Comparison of ENCODE assay signal across 22 cellular contexts in genomic region chr12:32499048-32499447, GRCh38.
DNase-seq lines count a peak whose midpoint lies in the region; ATAC-seq and TF ChIP-seq lines count a peak whose summit lies in the region.
"Had no signal": no experiment of that assay in that cellular context is flagged by ENCODE, and none has a peak within 500 bp of the region (broad histone marks: within the 10 kb centered on the region; RNA-seq: fewer than 3 reads in every experiment).

No MANE protein-coding gene starts in this region.

- H3K9me3 ChIP-seq in Caco-2 = no peaks in the 10 kb centered on the region
- no peaks in the 10 kb centered on the region for H3K9me3 ChIP-seq in body of pancreas
- no peaks in the 10 kb centered on the region for H3K9me3 ChIP-seq in left lung

- ATAC-seq in body of pancreas (peak; percentile 36), left lung (peak; percentile 41), GM21423 (IDR thresholded peaks at IDR 0.05; ENCODE audit: unreplicated experiment) (no peak)
- ATAC-seq: activated naive CD8-positive, alpha-beta T cell treated with anti-CD3 and anti-CD28 coated beads, Interleukin-2, amount 50 U/mL, for 24 hours; activated T-helper 17 cell treated with anti-CD3 and anti-CD28 coated beads, Interleukin-2, amount 50 U/mL, for 72 hours; stimulated activated naive CD8-positive, alpha-beta T cell treated with anti-CD3 and anti-CD28 coated beads, Interleukin-15, amount 100 ng/mL, for 72 hours had no signal

- TF ChIP-seq POLR2A in body of pancreas (IDR thresholded peaks at IDR 0.05) = no peak

- H3K4me3 ChIP-seq in Caco-2 (ENCODE audit: low read depth, low read length) (no peak overlapping the region), body of pancreas (no peak overlapping the region), left lung (no peak overlapping the region)

- H3K9me3 Mint-ChIP-seq in Caco-2 (ENCODE audit: unreplicated experiment) = no peaks in the 10 kb centered on the region
- H3K9me3 Mint-ChIP-seq: activated naive CD8-positive, alpha-beta T cell treated with anti-CD3 and anti-CD28 coated beads, Interleukin-2, amount 50 U/mL, for 24 hours; activated T-helper 17 cell treated with anti-CD3 and anti-CD28 coated beads, Interleukin-2, amount 50 U/mL, for 72 hours; mesothelial cell of epicardium; stimulated activated naive CD8-positive, alpha-beta T cell treated with anti-CD3 and anti-CD28 coated beads, Interleukin-15, amount 100 ng/mL, for 72 hours; T-helper 2 cell treated with Interferon-gamma antibody and Interleukin-4, amounts not matched to agents 5 μg/mL and 100 μg/mL, for 36 hours had no signal

- no peaks in the 10 kb centered on the region for H3K36me3 ChIP-seq in Caco-2 (ENCODE audit: control insufficient read depth, insufficient read depth, low read length)
- no peaks in the 10 kb centered on the region for H3K36me3 ChIP-seq in body of pancreas (replicated peaks in 1 of 2; ENCODE audit: insufficient read depth in 1 of 2, low read depth in 2 of 2)
- no peaks in the 10 kb centered on the region for H3K36me3 ChIP-seq in left lung

- POLR2A ChIA-PET in Caco-2 (lab: Charles Lee) = no interaction called here

- TF ChIP-seq CTCF in Caco-2 (IDR thresholded peaks at IDR 0.05; ENCODE audit: insufficient read depth in 1 of 2, low read depth in 1 of 2, low read length in 1 of 2, severe bottlenecking in 1 of 2, unreplicated experiment in 1 of 2) (no peak), body of pancreas (IDR thresholded peaks at IDR 0.05) (no peak), left lung (IDR thresholded peaks at IDR 0.05) (no peak)

- CTCF ChIA-PET in Caco-2 (lab: Charles Lee) = no interaction called here

- H3K4me1 ChIP-seq in Caco-2 = peaks cover 22% of the 10 kb centered on the region
- peaks cover 61% of the 10 kb centered on the region for H3K4me1 ChIP-seq in body of pancreas
- peaks cover 13 to 51% of the 10 kb centered on the region in 2 donors for H3K4me1 ChIP-seq in left lung

- 31 to 39% methylated on average over 6 of the region's 6 CpGs for WGBS in body of pancreas, 2 donors

- peak overlapping the region; percentile 53 for H3K27ac Mint-ChIP-seq in Caco-2 (ENCODE audit: unreplicated experiment)
- H3K27ac Mint-ChIP-seq: activated naive CD8-positive, alpha-beta T cell treated with anti-CD3 and anti-CD28 coated beads, Interleukin-2, amount 50 U/mL, for 24 hours; activated T-helper 17 cell treated with anti-CD3 and anti-CD28 coated beads, Interleukin-2, amount 50 U/mL, for 72 hours; mesothelial cell of epicardium; stimulated activated naive CD8-positive, alpha-beta T cell treated with anti-CD3 and anti-CD28 coated beads, Interleukin-15, amount 100 ng/mL, for 72 hours; T-helper 2 cell treated with Interferon-gamma antibody and Interleukin-4, amounts not matched to agents 5 μg/mL and 100 μg/mL, for 36 hours had no signal

- DNase-seq in Caco-2 (no peak), NCI-H187 treated with DMSO at 0.1 percent for 48 hours (lab: John Stamatoyannopoulos, UW) (peak; percentile 40), body of pancreas (peak in 3 of 4 donors; percentile 29 to 67 (median 56)), left lung (no peak), NCI-H526 (lab: John Stamatoyannopoulos, UW) (no peak), superior temporal gyrus (ENCODE audit: extremely low spot score) (no peak), germinal center (ENCODE audit: low spot score) (no peak)
- DNase-seq: ACHN; activated CD4-positive, CD25-positive, alpha-beta regulatory T cell treated with anti-CD3 and anti-CD28 coated beads, Interleukin-2, amount 50 U/mL, for 72 hours; activated naive CD8-positive, alpha-beta T cell treated with anti-CD3 and anti-CD28 coated beads, Interleukin-2, amount 50 U/mL, for 24 hours; central memory CD4-positive, alpha-beta T cell; DMS53; Karpas-422; NCI-H1694; NCI-H524; retina; stimulated activated naive CD8-positive, alpha-beta T cell treated with anti-CD3 and anti-CD28 coated beads, Interleukin-15, amount 100 ng/mL, for 72 hours had no signal

- peaks cover 6% of the 10 kb centered on the region for H3K36me3 Mint-ChIP-seq in Caco-2 (ENCODE audit: insufficient read depth, unreplicated experiment)
- H3K36me3 Mint-ChIP-seq: mesothelial cell of epicardium had no signal

- no TSS peak for BruUV-seq in Caco-2 (replicated peaks; lab: Mats Ljungman, UMichigan)

- intact Hi-C loops in Caco-2 (cut with micrococcal nuclease; ENCODE audit: unreplicated experiment) (no loop called here), body of pancreas (cut with DNase I) (loop anchor here (10.0 kb wide), 1 partner anchor 46 kb away; no protein-coding TSS in a partner anchor), left lung (cut with DNase I) (no loop called here)

- peaks cover 21% of the 10 kb centered on the region for H3K4me1 Mint-ChIP-seq in Caco-2 (ENCODE audit: low read depth, unreplicated experiment)
- H3K4me1 Mint-ChIP-seq: activated T-helper 17 cell treated with anti-CD3 and anti-CD28 coated beads, Interleukin-2, amount 50 U/mL, for 72 hours had no signal

- no peaks in the 10 kb centered on the region for H3K27me3 ChIP-seq in Caco-2 (replicated peaks; ENCODE audit: control insufficient read depth, insufficient read depth, low read length)
- H3K27me3 ChIP-seq in body of pancreas = no peaks in the 10 kb centered on the region
- H3K27me3 ChIP-seq in left lung = no peaks in the 10 kb centered on the region

- no peak overlapping the region for H3K4me3 Mint-ChIP-seq in Caco-2 (ENCODE audit: unreplicated experiment)
- H3K4me3 Mint-ChIP-seq: activated naive CD8-positive, alpha-beta T cell treated with anti-CD3 and anti-CD28 coated beads, Interleukin-2, amount 50 U/mL, for 24 hours; activated T-helper 17 cell treated with anti-CD3 and anti-CD28 coated beads, Interleukin-2, amount 50 U/mL, for 72 hours; mesothelial cell of epicardium; stimulated activated naive CD8-positive, alpha-beta T cell treated with anti-CD3 and anti-CD28 coated beads, Interleukin-15, amount 100 ng/mL, for 72 hours; T-helper 2 cell treated with Interferon-gamma antibody and Interleukin-4, amounts not matched to agents 5 μg/mL and 100 μg/mL, for 36 hours had no signal

- H3K27ac ChIP-seq in body of pancreas (peak overlapping the region; percentile 6 to 45 (median 25)), left lung (no peak overlapping the region)
- H3K27ac ChIP-seq: C4-2B had no signal

- H3K27me3 Mint-ChIP-seq in Caco-2 (ENCODE audit: insufficient read depth, unreplicated experiment) = no peaks in the 10 kb centered on the region
- H3K27me3 Mint-ChIP-seq: activated naive CD8-positive, alpha-beta T cell treated with anti-CD3 and anti-CD28 coated beads, Interleukin-2, amount 50 U/mL, for 24 hours; activated T-helper 17 cell treated with anti-CD3 and anti-CD28 coated beads, Interleukin-2, amount 50 U/mL, for 72 hours; stimulated activated naive CD8-positive, alpha-beta T cell treated with anti-CD3 and anti-CD28 coated beads, Interleukin-15, amount 100 ng/mL, for 72 hours had no signal

Comparison
In these comparisons a context has a peak if more than half of its experiments do, and no peak if none do; other contexts are left out.
1. DNase-seq: peak in NCI-H187 treated with DMSO at 0.1 percent for 48 hours (single experiment) and body of pancreas (3 of 4); none in Caco-2 (0 of 2), left lung (0 of 2), NCI-H526 (0 of 2), superior temporal gyrus (single experiment) and germinal center (single experiment).
2. H3K27ac ChIP-seq: peak in body of pancreas (4 of 4); none in left lung (0 of 2).